In the genomic region with DNA sequence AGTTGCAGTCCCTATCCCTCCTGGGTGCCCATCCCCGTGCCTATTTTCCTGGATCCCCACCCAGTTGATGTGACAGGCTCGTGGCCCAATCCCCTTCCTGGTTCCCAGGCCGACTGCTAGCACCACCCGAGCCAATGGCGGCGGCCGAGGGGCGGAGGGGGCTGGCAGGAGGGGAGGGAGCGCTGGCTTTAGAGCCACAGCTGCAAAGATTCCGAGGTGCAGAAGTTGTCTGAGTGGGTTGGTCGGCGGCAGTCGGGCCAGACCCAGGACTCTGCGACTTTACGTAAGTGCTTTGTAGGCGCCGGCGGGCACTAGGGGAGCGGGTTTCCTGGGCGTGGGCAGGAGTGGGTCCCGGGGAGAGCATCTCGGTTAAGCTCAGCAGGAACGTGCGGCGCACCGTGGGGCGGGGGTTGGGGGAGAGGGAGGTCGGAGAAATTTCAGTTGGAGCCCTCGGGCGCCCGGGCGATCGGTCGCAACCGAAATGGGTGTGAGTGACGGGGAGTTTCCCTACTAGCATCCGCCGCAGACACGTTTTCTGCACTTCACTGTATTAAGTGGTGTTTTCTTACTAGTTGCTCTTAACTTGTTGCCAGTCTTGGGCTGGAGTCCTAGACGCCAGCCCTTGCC, we compare ENCODE assay signal across 8 cellular contexts. TPM values are rescaled to one million over a fixed set of nuclear protein-coding genes. Genes with fewer than 3 reads are reported as not detected.
A peak's percentile ranks its signal among the peaks of the same experiment; 100 is the strongest.
DNase-seq lines count a peak whose midpoint lies in the region; ATAC-seq, FAIRE-seq and TF ChIP-seq lines count a peak whose summit lies in the region.

A gene with protein sequence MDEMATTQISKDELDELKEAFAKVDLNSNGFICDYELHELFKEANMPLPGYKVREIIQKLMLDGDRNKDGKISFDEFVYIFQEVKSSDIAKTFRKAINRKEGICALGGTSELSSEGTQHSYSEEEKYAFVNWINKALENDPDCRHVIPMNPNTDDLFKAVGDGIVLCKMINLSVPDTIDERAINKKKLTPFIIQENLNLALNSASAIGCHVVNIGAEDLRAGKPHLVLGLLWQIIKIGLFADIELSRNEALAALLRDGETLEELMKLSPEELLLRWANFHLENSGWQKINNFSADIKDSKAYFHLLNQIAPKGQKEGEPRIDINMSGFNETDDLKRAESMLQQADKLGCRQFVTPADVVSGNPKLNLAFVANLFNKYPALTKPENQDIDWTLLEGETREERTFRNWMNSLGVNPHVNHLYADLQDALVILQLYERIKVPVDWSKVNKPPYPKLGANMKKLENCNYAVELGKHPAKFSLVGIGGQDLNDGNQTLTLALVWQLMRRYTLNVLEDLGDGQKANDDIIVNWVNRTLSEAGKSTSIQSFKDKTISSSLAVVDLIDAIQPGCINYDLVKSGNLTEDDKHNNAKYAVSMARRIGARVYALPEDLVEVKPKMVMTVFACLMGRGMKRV (plus strand): TSS at position 197 of the 627 bp plus-strand sequence. CDS start 49,077 bp downstream, outside the sequence.

- H3K27me3 ChIP-seq in MM.1S (replicated peaks; ENCODE audit: insufficient read depth, low read length) = no peaks in the 10 kb centered on the region

- POLR2A ChIA-PET in activated CD8-positive, alpha-beta T cell treated with anti-CD3 and anti-CD28 coated beads for 36 hours (lab: Charles Lee) = no interaction called here

- H3K27me3 Mint-ChIP-seq in activated CD8-positive, alpha-beta T cell treated with anti-CD3 and anti-CD28 coated beads for 36 hours = peaks cover 16% of the 10 kb centered on the region

- no peaks in the 10 kb centered on the region for H3K36me3 ChIP-seq in MM.1S (replicated peaks; ENCODE audit: insufficient read depth, low read length)

- intact Hi-C loops in activated CD8-positive, alpha-beta T cell treated with anti-CD3 and anti-CD28 coated beads for 36 hours (cut with micrococcal nuclease) = loop anchor here (10.0 kb wide), 1 partner anchor 64 kb away; no protein-coding TSS in a partner anchor

- no peaks in the 10 kb centered on the region for H3K36me3 Mint-ChIP-seq in activated CD8-positive, alpha-beta T cell treated with anti-CD3 and anti-CD28 coated beads for 36 hours (ENCODE audit: low read depth)

- 0 out of 2 replicates have a peak within 1 kb of the TSS, but pooled peaks have one; percentile 38 for H2AFZ ChIP-seq in MM.1S (ENCODE audit: low read length)

- no peak within 1 kb of the TSS for H3K9ac ChIP-seq in MM.1S (ENCODE audit: low read length)

- TF ChIP-seq CTCF in MM.1S (IDR thresholded peaks at IDR 0.05; ENCODE audit: low read length) = no peak
- TF ChIP-seq CTCF in activated CD8-positive, alpha-beta T cell treated with anti-CD3 and anti-CD28 coated beads for 36 hours (IDR thresholded peaks at IDR 0.05) = no peak

- peak within 1 kb of the TSS; percentile 43; the same call in 1 of the 2 replicates for H3K4me2 ChIP-seq in MM.1S (ENCODE audit: low read depth, low read length)

- no peaks in the 10 kb centered on the region for H3K9me3 Mint-ChIP-seq in activated CD8-positive, alpha-beta T cell treated with anti-CD3 and anti-CD28 coated beads for 36 hours

- no peak within 1 kb of the TSS for H3K27ac Mint-ChIP-seq in activated CD8-positive, alpha-beta T cell treated with anti-CD3 and anti-CD28 coated beads for 36 hours

- H3F3A ChIP-seq in MM.1S (ENCODE audit: insufficient read depth, low read length) = no peaks in the 10 kb centered on the region

- no peak for FAIRE-seq in urothelium cell line (lab: Jason Lieb, UNC)

- H3K4me3 ChIP-seq in MM.1S (ENCODE audit: low read length) = peak within 1 kb of the TSS; percentile 36

- H4K20me1 ChIP-seq in MM.1S (ENCODE audit: insufficient read depth, low read length) = no peaks in the 10 kb centered on the region

- H3K79me2 ChIP-seq in MM.1S (ENCODE audit: low read length) = no peaks in the 10 kb centered on the region

- CTCF ChIA-PET in activated CD8-positive, alpha-beta T cell treated with anti-CD3 and anti-CD28 coated beads for 36 hours (lab: Charles Lee) = no interaction called here

- H3K4me1 Mint-ChIP-seq in activated CD8-positive, alpha-beta T cell treated with anti-CD3 and anti-CD28 coated beads for 36 hours (ENCODE audit: low read depth) = no peaks in the 10 kb centered on the region

- H3K4me3 Mint-ChIP-seq in activated CD8-positive, alpha-beta T cell treated with anti-CD3 and anti-CD28 coated beads for 36 hours = peak within 1 kb of the TSS; percentile 60

- no peaks in the 10 kb centered on the region for H3K4me1 ChIP-seq in MM.1S (ENCODE audit: low read length)

- ATAC-seq in GM21447 (IDR thresholded peaks at IDR 0.05; ENCODE audit: unreplicated experiment) (peak; percentile 65), GM19324 (IDR thresholded peaks at IDR 0.05; ENCODE audit: low FRiP score, unreplicated experiment) (no peak)
- peak; percentile 78 for ATAC-seq in activated CD8-positive, alpha-beta T cell treated with anti-CD3 and anti-CD28 coated beads for 36 hours

- no peaks in the 10 kb centered on the region for H3K9me3 ChIP-seq in MM.1S (replicated peaks; ENCODE audit: insufficient read depth, low read length)

- H3K9me2 ChIP-seq in MM.1S (replicated peaks; ENCODE audit: insufficient read depth, low read length) = no peaks in the 10 kb centered on the region

- no peak within 1 kb of the TSS for H3K27ac ChIP-seq in MM.1S (ENCODE audit: low read length)

- in situ Hi-C loops in Caki2 (cut with HindIII; ENCODE audit: low pct_unique_long_range_greater_than_20kb, low sequenced_read_pairs) = no loop called here

- peak; percentile 86 for DNase-seq in Caki2 (ENCODE audit: low read depth)
- DNase-seq in MM.1S = peak; percentile 42
- DNase-seq in activated CD8-positive, alpha-beta T cell treated with anti-CD3 and anti-CD28 coated beads for 36 hours = peak; percentile 47
- peak; percentile 68 for DNase-seq in fibroblast of the conjunctiva (ENCODE audit: low read depth)
- DNase-seq in myocyte (ENCODE audit: low read depth) = peak; percentile 86
- peak; percentile 62 for DNase-seq in urothelium cell line (ENCODE audit: low spot score)

RNA-seq across cellular contexts. Expression of the gene that starts here (rescaled TPM):
- total RNA-seq in Caki2 (2014; rRNA removed; shearing (Covaris generic); ENCODE audit: low replicate concordance) = 129 and 133 TPM in 2 replicates
- total RNA-seq in activated CD8-positive, alpha-beta T cell treated with anti-CD3 and anti-CD28 coated beads for 36 hours = 1 to 10 TPM; 2.0 to 2.2 TPM
- 60.8 and 65.4 TPM in 2 replicates for total RNA-seq in myocyte
- polyA plus RNA-seq in myocyte (2012) = 51.9 TPM

Comparison
In these comparisons a context has a peak if more than half of its experiments do, and no peak if none do; other contexts are left out.
1. RNA of the gene that starts here (total RNA-seq): 129 to 133 TPM in Caki2 and 60.8 to 65.4 TPM in myocyte; 2.0 to 2.2 TPM in activated CD8-positive, alpha-beta T cell treated with anti-CD3 and anti-CD28 coated beads for 36 hours; every median in the first group is over 10 times any median in the second.
2. Peak in every context shown above with its lines, with median percentiles within 50 percentile points of each other: DNase-seq.